11 cellular contexts compared by ENCODE assay signal in the genomic region with DNA sequence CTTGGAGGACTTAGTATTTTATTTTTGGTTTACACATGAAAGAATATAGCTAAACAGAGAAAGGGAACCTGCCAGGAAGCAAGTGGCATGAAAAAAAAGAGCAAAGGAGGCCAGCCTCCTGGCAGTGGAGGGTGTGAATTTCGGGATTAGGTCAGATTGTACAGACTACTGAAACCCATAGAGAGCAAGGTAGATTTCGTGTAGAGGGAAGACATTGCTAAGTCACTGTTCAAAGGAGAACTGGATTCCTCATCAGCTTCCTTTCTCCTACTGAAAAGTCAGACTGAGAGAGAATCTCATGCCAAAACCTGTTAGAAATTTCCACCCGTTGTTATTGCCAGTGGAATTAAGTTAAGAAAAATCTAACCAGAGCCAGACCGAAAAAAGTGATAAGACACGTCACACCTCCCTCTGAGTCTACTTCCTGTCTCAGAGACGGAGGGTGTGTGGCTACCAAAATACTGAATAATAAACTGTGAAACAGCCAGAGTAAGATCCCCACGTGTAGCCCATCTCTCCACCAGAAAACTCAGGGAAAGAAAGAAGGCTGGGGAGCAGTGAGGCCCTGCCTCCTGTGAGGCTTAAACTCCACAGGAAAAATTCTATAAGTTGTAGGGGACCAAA.
DNase-seq lines count a peak whose midpoint lies in the region; ATAC-seq and TF ChIP-seq lines count a peak whose summit lies in the region.
"Had no signal": no experiment of that assay in that cellular context is flagged by ENCODE, and none has a peak within 500 bp of the region (broad histone marks: within the 10 kb centered on the region; RNA-seq: fewer than 3 reads in every experiment).

No MANE protein-coding gene starts in this region.

- intact Hi-C loops in MCF 10A (cut with micrococcal nuclease) (no loop called here), breast epithelium (cut with DNase I; ENCODE audit: low total_unique reads) (no loop called here)

- H3K4me3 Mint-ChIP-seq in MCF 10A (ENCODE audit: unreplicated experiment): no peak overlapping the region

- H3K9me3 Mint-ChIP-seq in MCF 10A (ENCODE audit: unreplicated experiment): no peaks in the 10 kb centered on the region

- H3K27me3 Mint-ChIP-seq in MCF 10A (ENCODE audit: insufficient read depth, unreplicated experiment): no peaks in the 10 kb centered on the region

- no peaks in the 10 kb centered on the region for H3K27me3 ChIP-seq in breast epithelium
- H3K27me3 ChIP-seq: BLaER1, right atrium auricular region, stomach had no signal

- H3K27ac Mint-ChIP-seq in MCF 10A (ENCODE audit: low read depth, unreplicated experiment): peak overlapping the region; percentile 36

- POLR2A ChIA-PET in MCF 10A (lab: Yijun Ruan, JAX): interaction anchor here (0.7 to 1.0 kb wide), 2 partner anchors 15 to 236 kb away, joined by 3 read pairs; no protein-coding TSS in a partner anchor

- H3K9me3 ChIP-seq in breast epithelium: no peaks in the 10 kb centered on the region
- H3K9me3 ChIP-seq: BLaER1 had no signal

- peak; percentile 76 for ATAC-seq in stimulated activated naive CD8-positive, alpha-beta T cell treated with anti-CD3 and anti-CD28 coated beads, Interleukin-15, Interleukin-2, amounts not matched to agents 100 U/mL and 50 U/mL, for 24 hours

- H3K4me1 ChIP-seq in breast epithelium: no peaks in the 10 kb centered on the region
- H3K4me1 ChIP-seq: right atrium auricular region, stomach had no signal

- TF ChIP-seq CTCF in MCF 10A (IDR thresholded peaks at IDR 0.05; ENCODE audit: unreplicated experiment) (no peak), breast epithelium (IDR thresholded peaks at IDR 0.05) (no peak), cardiac fibroblast (IDR thresholded peaks at IDR 0.05; ENCODE audit: low read depth, low read length) (no peak)

- H3K4me3 ChIP-seq in breast epithelium: no peak overlapping the region
- no peak overlapping the region for H3K4me3 ChIP-seq in cardiac fibroblast (replicated peaks in 1 of 2; ENCODE audit: low read depth in 2 of 2, low read length in 2 of 2)
- H3K4me3 ChIP-seq: BLaER1, right atrium auricular region, stomach had no signal

- no TSS peak for BruUV-seq in MCF 10A (replicated peaks; lab: Mats Ljungman, UMichigan)

- no peak for DNase-seq in MCF 10A (ENCODE audit: unreplicated experiment)
- DNase-seq in breast epithelium (ENCODE audit: low spot score in 2 of 2): no peak
- DNase-seq in OCI-M1 (lab: John Stamatoyannopoulos, UW): peak; percentile 65
- DNase-seq in cardiac fibroblast (ENCODE audit: low read depth in 2 of 2): peak; percentile 67 to 75
- peak; percentile 6 for DNase-seq in stimulated activated naive CD8-positive, alpha-beta T cell treated with anti-CD3 and anti-CD28 coated beads, Interleukin-15, Interleukin-2, amounts not matched to agents 100 U/mL and 50 U/mL, for 24 hours
- DNase-seq in mesenteric fat pad (ENCODE audit: low spot score): no peak
- no peak for DNase-seq in COLO668 (lab: John Stamatoyannopoulos, UW; ENCODE audit: unreplicated experiment)
- no peak for DNase-seq in central memory CD4-positive, alpha-beta T cell
- DNase-seq: stomach had no signal

- no peak for TF ChIP-seq POLR2A in breast epithelium (IDR thresholded peaks at IDR 0.05)

- CTCF ChIA-PET in MCF 10A (lab: Yijun Ruan, JAX): interaction anchor here (0.7 kb wide), 1 partner anchor 553 kb away, joined by 3 read pairs; no protein-coding TSS in a partner anchor

- peaks cover 26% of the 10 kb centered on the region for H3K4me1 Mint-ChIP-seq in MCF 10A (ENCODE audit: insufficient read depth, unreplicated experiment)

- H3K36me3 Mint-ChIP-seq in MCF 10A (ENCODE audit: insufficient read depth, unreplicated experiment): peaks cover under 1% of the 10 kb centered on the region

- no peaks in the 10 kb centered on the region for H3K36me3 ChIP-seq in breast epithelium
- H3K36me3 ChIP-seq: BLaER1, right atrium auricular region, stomach had no signal

- no peak overlapping the region for H3K27ac ChIP-seq in breast epithelium
- H3K27ac ChIP-seq: BLaER1, right atrium auricular region, stomach had no signal

Comparison
In these comparisons a context has a peak if more than half of its experiments do, and no peak if none do; other contexts are left out.
1. DNase-seq: peak in OCI-M1 (single experiment), cardiac fibroblast (2 of 2) and stimulated activated naive CD8-positive, alpha-beta T cell treated with anti-CD3 and anti-CD28 coated beads, Interleukin-15, Interleukin-2, amounts not matched to agents 100 U/mL and 50 U/mL, for 24 hours (single experiment); none in MCF 10A (single experiment), breast epithelium (0 of 2), mesenteric fat pad (single experiment), COLO668 (single experiment) and central memory CD4-positive, alpha-beta T cell (single experiment).